Comparison of ENCODE assay signal across 16 cellular contexts in the genomic region with DNA sequence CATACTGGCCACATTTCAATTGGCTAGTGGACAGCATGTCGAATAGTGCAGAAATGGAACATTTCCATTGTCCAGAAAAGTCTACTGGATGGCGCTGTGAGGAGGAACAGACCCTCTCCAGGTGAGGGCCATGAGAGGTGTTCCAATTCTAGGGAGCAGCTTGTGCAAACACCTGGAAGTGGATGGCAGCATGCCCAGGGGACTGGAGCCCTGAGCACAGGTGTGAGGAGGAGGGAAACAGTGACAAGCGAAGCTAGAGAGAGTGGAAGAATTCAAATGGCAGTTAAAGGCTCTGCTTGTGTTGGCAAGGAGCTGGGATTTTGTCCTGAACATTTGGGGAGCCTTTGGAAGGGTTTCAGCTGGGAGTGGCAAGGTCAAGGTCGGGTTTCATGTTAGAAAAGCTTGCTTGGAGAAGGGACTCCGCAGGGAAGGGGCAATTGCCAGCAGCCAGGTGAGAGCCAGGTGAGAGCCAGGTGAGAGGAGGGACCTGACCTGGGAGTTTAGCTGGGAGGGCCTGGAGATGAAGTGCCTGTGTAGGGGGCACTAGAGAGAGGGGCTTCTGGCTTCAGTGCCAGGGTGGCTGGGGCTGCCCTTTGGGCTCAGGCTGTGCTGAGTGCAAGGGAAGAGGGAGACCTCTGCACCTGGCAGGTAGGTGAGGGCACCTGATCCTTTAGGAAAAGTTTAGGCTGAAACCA.
DNase-seq lines count a peak whose midpoint lies in the region; ATAC-seq and TF ChIP-seq lines count a peak whose summit lies in the region.
"Had no signal": no experiment of that assay in that cellular context is flagged by ENCODE, and none has a peak within 500 bp of the region (broad histone marks: within the 10 kb centered on the region; RNA-seq: fewer than 3 reads in every experiment).

No MANE protein-coding gene starts in this region.

- H3K4me3 Mint-ChIP-seq in WTC11 (no peak overlapping the region; the same call in 1 of the 2 replicates), naive B cell (peak overlapping the region in 6 of 8 donors; percentile 58 to 92 (median 75))
- H3K4me3 Mint-ChIP-seq: activated CD4-positive, alpha-beta memory T cell treated with anti-CD3 and anti-CD28 coated beads for 36 hours had no signal

- H3K27ac Mint-ChIP-seq in WTC11 = peak overlapping the region; percentile 90
- H3K27ac Mint-ChIP-seq in naive B cell = peak overlapping the region in 2 of 6 donors; percentile 77 to 78
- H3K27ac Mint-ChIP-seq: activated CD4-positive, alpha-beta memory T cell treated with anti-CD3 and anti-CD28 coated beads for 36 hours had no signal

- no peaks in the 10 kb centered on the region for H3K36me3 Mint-ChIP-seq in WTC11
- H3K36me3 Mint-ChIP-seq in naive B cell = no peaks in the 10 kb centered on the region
- H3K36me3 Mint-ChIP-seq: activated CD4-positive, alpha-beta memory T cell treated with anti-CD3 and anti-CD28 coated beads for 36 hours had no signal

- CTCF ChIA-PET in WTC11 (lab: Charles Lee) = interaction anchor here (0.8 to 8.3 kb wide), 24 partner anchors 10 to 504 kb away, joined by 3 to 242 read pairs (median 4); a partner anchor contains a TSS

- H3K4me1 Mint-ChIP-seq in WTC11 (peaks cover 89% of the 10 kb centered on the region), naive B cell (peaks cover 48 to 81% (median 70%) of the 10 kb centered on the region in 3 donors)

- DNase-seq in DMS53 (lab: John Stamatoyannopoulos, UW) = peak; percentile 78
- peak; percentile 21 for DNase-seq in NCI-H146 treated with DMSO at 0.1 percent for 48 hours (lab: John Stamatoyannopoulos, UW; ENCODE audit: unreplicated experiment)
- no peak for DNase-seq in WTC11 (ENCODE audit: low spot score)
- no peak for DNase-seq in naive B cell
- DNase-seq in activated gamma-delta T cell (lab: John Stamatoyannopoulos, UW) = no peak
- DNase-seq in stimulated activated CD4-positive, alpha-beta T cell treated with anti-CD3 and anti-CD28 coated beads, Interleukin-1b, Interleukin-23, amount 100 ng/mL, for 48 hours = no peak
- DNase-seq: activated CD4-positive, alpha-beta memory T cell treated with anti-CD3 and anti-CD28 coated beads for 36 hours; activated naive CD4-positive, alpha-beta T cell treated with anti-CD3 and anti-CD28 coated beads, Interleukin-2, amount 50 U/mL, for 16 hours; cerebellar nuclear complex; DND-41; NCI-H2227 treated with DMSO at 0.1 percent for 48 hours had no signal

- ATAC-seq in WTC11 (0 out of 2 replicates have a peak, but pooled peaks have one; percentile 2), naive B cell (ENCODE audit: low read depth in 2 of 2) (no peak), HG02852 (IDR thresholded peaks at IDR 0.05; ENCODE audit: unreplicated experiment) (no peak), HG02623 (IDR thresholded peaks at IDR 0.05; ENCODE audit: unreplicated experiment) (no peak)
- ATAC-seq: esophagus mucosa, Right ventricle myocardium inferior had no signal

- POLR2A ChIA-PET in WTC11 (lab: Charles Lee) = interaction anchor here (1.6 kb wide), 1 partner anchor 29 kb away, joined by 6 read pairs; no protein-coding TSS in a partner anchor

- H3K27me3 Mint-ChIP-seq in WTC11 (ENCODE audit: low read depth) = peaks cover 2% of the 10 kb centered on the region; the same call in 1 of the 2 replicates
- no peaks in the 10 kb centered on the region for H3K27me3 Mint-ChIP-seq in naive B cell
- H3K27me3 Mint-ChIP-seq: stimulated activated naive B cell treated with anti-CD40 and anti-IgM and Interleukin-4, amounts not matched to agents 10 μg/mL and 1 μg/mL and 100 μg/mL, for 72 hours had no signal

- no peaks in the 10 kb centered on the region; the same call in 1 of the 2 replicates for H3K9me3 Mint-ChIP-seq in WTC11
- no peaks in the 10 kb centered on the region for H3K9me3 Mint-ChIP-seq in naive B cell
- H3K9me3 Mint-ChIP-seq: activated CD4-positive, alpha-beta memory T cell treated with anti-CD3 and anti-CD28 coated beads for 36 hours; stimulated activated naive B cell treated with anti-CD40 and anti-IgM and Interleukin-4, amounts not matched to agents 10 μg/mL and 1 μg/mL and 100 μg/mL, for 72 hours had no signal

- no peak for TF ChIP-seq CTCF in WTC11 (IDR thresholded peaks at IDR 0.05)

TF ChIP-seq in WTC11, 78 proteins besides CTCF, POLR2A, EP300 and RAD21 (continues in another document):
- no peak for TF ChIP-seq SOX15 (CRISPR knock-in tag; IDR thresholded peaks at IDR 0.05)
- TF ChIP-seq IRF2 (CRISPR knock-in tag; IDR thresholded peaks at IDR 0.05; ENCODE audit: borderline replicate concordance, low read depth) = no peak
- TF ChIP-seq HMGA2 (CRISPR knock-in tag; IDR thresholded peaks at IDR 0.05) = no peak
- no peak for TF ChIP-seq SMAD4 (CRISPR knock-in tag; IDR thresholded peaks at IDR 0.05)
- TF ChIP-seq, protein P1, sequence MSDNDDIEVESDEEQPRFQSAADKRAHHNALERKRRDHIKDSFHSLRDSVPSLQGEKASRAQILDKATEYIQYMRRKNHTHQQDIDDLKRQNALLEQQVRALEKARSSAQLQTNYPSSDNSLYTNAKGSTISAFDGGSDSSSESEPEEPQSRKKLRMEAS (CRISPR knock-in tag; IDR thresholded peaks at IDR 0.05) = peak; percentile 84
- TF ChIP-seq CREB1 (CRISPR knock-in tag; IDR thresholded peaks at IDR 0.05) = no peak
- TF ChIP-seq NFYB (CRISPR knock-in tag; conservative IDR thresholded peaks at IDR 0.05; ENCODE audit: low read depth) = no peak
- TF ChIP-seq, protein P2, sequence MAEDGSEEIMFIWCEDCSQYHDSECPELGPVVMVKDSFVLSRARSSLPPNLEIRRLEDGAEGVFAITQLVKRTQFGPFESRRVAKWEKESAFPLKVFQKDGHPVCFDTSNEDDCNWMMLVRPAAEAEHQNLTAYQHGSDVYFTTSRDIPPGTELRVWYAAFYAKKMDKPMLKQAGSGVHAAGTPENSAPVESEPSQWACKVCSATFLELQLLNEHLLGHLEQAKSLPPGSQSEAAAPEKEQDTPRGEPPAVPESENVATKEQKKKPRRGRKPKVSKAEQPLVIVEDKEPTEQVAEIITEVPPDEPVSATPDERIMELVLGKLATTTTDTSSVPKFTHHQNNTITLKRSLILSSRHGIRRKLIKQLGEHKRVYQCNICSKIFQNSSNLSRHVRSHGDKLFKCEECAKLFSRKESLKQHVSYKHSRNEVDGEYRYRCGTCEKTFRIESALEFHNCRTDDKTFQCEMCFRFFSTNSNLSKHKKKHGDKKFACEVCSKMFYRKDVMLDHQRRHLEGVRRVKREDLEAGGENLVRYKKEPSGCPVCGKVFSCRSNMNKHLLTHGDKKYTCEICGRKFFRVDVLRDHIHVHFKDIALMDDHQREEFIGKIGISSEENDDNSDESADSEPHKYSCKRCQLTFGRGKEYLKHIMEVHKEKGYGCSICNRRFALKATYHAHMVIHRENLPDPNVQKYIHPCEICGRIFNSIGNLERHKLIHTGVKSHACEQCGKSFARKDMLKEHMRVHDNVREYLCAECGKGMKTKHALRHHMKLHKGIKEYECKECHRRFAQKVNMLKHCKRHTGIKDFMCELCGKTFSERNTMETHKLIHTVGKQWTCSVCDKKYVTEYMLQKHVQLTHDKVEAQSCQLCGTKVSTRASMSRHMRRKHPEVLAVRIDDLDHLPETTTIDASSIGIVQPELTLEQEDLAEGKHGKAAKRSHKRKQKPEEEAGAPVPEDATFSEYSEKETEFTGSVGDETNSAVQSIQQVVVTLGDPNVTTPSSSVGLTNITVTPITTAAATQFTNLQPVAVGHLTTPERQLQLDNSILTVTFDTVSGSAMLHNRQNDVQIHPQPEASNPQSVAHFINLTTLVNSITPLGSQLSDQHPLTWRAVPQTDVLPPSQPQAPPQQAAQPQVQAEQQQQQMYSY (CRISPR knock-in tag; IDR thresholded peaks at IDR 0.05) = peak; percentile 90
- TF ChIP-seq, protein P3, sequence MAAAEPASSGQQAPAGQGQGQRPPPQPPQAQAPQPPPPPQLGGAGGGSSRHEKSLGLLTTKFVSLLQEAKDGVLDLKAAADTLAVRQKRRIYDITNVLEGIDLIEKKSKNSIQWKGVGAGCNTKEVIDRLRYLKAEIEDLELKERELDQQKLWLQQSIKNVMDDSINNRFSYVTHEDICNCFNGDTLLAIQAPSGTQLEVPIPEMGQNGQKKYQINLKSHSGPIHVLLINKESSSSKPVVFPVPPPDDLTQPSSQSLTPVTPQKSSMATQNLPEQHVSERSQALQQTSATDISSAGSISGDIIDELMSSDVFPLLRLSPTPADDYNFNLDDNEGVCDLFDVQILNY (CRISPR knock-in tag; IDR thresholded peaks at IDR 0.05) = no peak
- TF ChIP-seq, protein P4, sequence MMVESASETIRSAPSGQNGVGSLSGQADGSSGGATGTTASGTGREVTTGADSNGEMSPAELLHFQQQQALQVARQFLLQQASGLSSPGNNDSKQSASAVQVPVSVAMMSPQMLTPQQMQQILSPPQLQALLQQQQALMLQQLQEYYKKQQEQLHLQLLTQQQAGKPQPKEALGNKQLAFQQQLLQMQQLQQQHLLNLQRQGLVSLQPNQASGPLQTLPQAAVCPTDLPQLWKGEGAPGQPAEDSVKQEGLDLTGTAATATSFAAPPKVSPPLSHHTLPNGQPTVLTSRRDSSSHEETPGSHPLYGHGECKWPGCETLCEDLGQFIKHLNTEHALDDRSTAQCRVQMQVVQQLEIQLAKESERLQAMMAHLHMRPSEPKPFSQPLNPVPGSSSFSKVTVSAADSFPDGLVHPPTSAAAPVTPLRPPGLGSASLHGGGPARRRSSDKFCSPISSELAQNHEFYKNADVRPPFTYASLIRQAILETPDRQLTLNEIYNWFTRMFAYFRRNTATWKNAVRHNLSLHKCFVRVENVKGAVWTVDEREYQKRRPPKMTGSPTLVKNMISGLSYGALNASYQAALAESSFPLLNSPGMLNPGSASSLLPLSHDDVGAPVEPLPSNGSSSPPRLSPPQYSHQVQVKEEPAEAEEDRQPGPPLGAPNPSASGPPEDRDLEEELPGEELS (CRISPR knock-in tag; IDR thresholded peaks at IDR 0.05) = no peak; the same call in 1 of the 2 replicates
- TF ChIP-seq ZNF219 (CRISPR knock-in tag; IDR thresholded peaks at IDR 0.05; ENCODE audit: borderline replicate concordance) = 0 out of 2 replicates have a peak, but pooled peaks have one; percentile 54
- no peak for TF ChIP-seq OVOL2 (CRISPR knock-in tag; IDR thresholded peaks at IDR 0.05; ENCODE audit: borderline replicate concordance)
- TF ChIP-seq ELF4 (CRISPR knock-in tag; IDR thresholded peaks at IDR 0.05; ENCODE audit: low read depth) = no peak

Comparison
In these comparisons a context has a peak if more than half of its experiments do, and no peak if none do; other contexts are left out.
1. DNase-seq: peak in DMS53 (single experiment) and NCI-H146 treated with DMSO at 0.1 percent for 48 hours (single experiment); none in WTC11 (single experiment), naive B cell (single experiment), activated gamma-delta T cell (single experiment) and stimulated activated CD4-positive, alpha-beta T cell treated with anti-CD3 and anti-CD28 coated beads, Interleukin-1b, Interleukin-23, amount 100 ng/mL, for 48 hours (single experiment).